ENCODE assay signal across 2 cellular contexts in genomic region chr12:111262277-111262676, GRCh38.
TF ChIP-seq lines count a peak whose summit lies in the region.

No MANE protein-coding gene starts in this region.

TF ChIP-seq in WTC11, 78 proteins besides CTCF, POLR2A, EP300 and RAD21 (continued from another document):
- TF ChIP-seq ZNF425 (CRISPR knock-in tag; conservative IDR thresholded peaks at IDR 0.05) (no peak), USF1 (CRISPR knock-in tag; IDR thresholded peaks at IDR 0.05) (no peak), ZSCAN18 (CRISPR knock-in tag; IDR thresholded peaks at IDR 0.05) (no peak), IRF1 (CRISPR knock-in tag; IDR thresholded peaks at IDR 0.05) (no peak), PRDM15 (CRISPR knock-in tag; IDR thresholded peaks at IDR 0.05) (no peak), MYBL2 (CRISPR knock-in tag; IDR thresholded peaks at IDR 0.05) (no peak)

TF ChIP-seq in H1, 55 proteins besides CTCF, POLR2A, EP300 and RAD21 (continued from another document):
- no peak for TF ChIP-seq ATF3 (IDR thresholded peaks at IDR 0.05; ENCODE audit: insufficient read depth, low read depth, low read length)
- no peak for TF ChIP-seq NANOG (IDR thresholded peaks at IDR 0.05; ENCODE audit: insufficient read depth, low read depth, low read length, poor library complexity, severe bottlenecking)
